1 cellular context compared by ENCODE assay signal in genomic region chr9:6610073-6610472, GRCh38.
TF ChIP-seq lines count a peak whose summit lies in the region.

No MANE protein-coding gene starts in this region.

TF ChIP-seq in HepG2, 621 proteins besides CTCF, POLR2A, EP300 and RAD21 (continued from another document):
- TF ChIP-seq ATF3 (CRISPR knock-in tag; IDR thresholded peaks at IDR 0.05), result no peak
- TF ChIP-seq MAZ (IDR thresholded peaks at IDR 0.05; ENCODE audit: borderline replicate concordance, low read depth, low read length), result no peak
- TF ChIP-seq MAZ (CRISPR knock-in tag; IDR thresholded peaks at IDR 0.05; ENCODE audit: low read depth), result no peak
- TF ChIP-seq CCAR2 (optimal IDR thresholded peaks at IDR 0.05; ENCODE audit: low read depth, low read length), result no peak
- TF ChIP-seq RERE (CRISPR knock-in tag; IDR thresholded peaks at IDR 0.05; ENCODE audit: low read depth), result no peak
